Comparison of ENCODE assay signal across 1 cellular context in the genomic region with DNA sequence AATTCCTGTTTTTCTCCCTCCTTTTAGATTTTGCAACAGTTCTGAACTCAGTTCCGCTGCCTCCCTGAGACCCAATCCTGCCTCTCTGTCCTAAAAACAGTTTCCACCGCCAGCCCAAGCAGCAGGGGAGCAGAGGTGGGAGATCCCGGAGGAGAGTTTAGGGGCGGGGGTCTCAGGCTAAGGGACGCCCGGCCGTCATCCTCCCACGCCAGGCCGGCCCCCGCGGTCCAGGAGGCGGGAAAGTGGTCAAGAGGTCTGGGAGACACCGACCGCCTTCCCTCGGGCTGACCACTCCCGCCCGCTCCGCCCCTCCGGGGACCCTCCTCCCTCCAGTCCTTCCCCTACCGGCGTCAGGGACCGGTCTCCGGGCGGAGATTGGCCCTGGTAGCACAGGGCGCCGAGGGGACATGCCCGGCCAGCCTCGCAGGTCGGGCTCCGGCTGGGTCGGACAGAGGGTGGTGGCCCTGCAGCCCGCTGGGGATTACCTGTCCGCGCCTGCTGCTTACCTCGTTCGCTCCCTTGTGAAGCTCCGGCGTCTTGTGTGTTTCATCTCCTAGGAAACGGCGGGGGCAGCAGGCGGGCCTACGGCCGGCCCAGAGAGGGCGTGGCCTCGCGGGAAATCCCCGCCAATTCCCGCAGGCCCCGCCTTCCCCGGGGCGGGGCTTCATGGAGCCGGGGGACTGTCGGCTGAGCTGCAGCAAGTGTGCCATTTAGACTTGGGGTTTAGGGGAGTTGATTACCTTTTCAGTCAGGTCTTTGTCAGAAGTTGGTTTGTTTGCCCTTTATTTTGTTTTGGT.
TF ChIP-seq lines count a peak whose summit lies in the region.

A gene with protein sequence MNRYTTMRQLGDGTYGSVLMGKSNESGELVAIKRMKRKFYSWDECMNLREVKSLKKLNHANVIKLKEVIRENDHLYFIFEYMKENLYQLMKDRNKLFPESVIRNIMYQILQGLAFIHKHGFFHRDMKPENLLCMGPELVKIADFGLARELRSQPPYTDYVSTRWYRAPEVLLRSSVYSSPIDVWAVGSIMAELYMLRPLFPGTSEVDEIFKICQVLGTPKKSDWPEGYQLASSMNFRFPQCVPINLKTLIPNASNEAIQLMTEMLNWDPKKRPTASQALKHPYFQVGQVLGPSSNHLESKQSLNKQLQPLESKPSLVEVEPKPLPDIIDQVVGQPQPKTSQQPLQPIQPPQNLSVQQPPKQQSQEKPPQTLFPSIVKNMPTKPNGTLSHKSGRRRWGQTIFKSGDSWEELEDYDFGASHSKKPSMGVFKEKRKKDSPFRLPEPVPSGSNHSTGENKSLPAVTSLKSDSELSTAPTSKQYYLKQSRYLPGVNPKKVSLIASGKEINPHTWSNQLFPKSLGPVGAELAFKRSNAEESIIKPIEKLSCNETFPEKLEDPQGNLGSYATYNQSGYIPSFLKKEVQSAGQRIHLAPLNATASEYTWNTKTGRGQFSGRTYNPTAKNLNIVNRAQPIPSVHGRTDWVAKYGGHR (minus strand): TSS at position 543 of the 797 bp plus-strand sequence. CDS start 7,891 bp downstream, outside the sequence.

TF ChIP-seq in K562, 482 proteins besides CTCF, POLR2A, EP300 and RAD21 (continued from another document and continues in another):
- TF ChIP-seq ZC3H8 (IDR thresholded peaks at IDR 0.05) = no peak
- TF ChIP-seq XRCC5 (IDR thresholded peaks at IDR 0.05; ENCODE audit: low read depth, low read length) = peak; percentile 48; the same call in 1 of the 2 replicates
- TF ChIP-seq SREBF2 (CRISPR knock-in tag; IDR thresholded peaks at IDR 0.05) = no peak
- TF ChIP-seq SOX6 (IDR thresholded peaks at IDR 0.05) = no peak; the same call in 1 of the 2 replicates
- no peak for TF ChIP-seq HNRNPL (IDR thresholded peaks at IDR 0.05; ENCODE audit: low read depth, low read length)
- no peak for TF ChIP-seq ZNF24 (IDR thresholded peaks at IDR 0.05)
- peak; percentile 94 for TF ChIP-seq EGR1 (conservative IDR thresholded peaks at IDR 0.05)
- TF ChIP-seq, protein P1, sequence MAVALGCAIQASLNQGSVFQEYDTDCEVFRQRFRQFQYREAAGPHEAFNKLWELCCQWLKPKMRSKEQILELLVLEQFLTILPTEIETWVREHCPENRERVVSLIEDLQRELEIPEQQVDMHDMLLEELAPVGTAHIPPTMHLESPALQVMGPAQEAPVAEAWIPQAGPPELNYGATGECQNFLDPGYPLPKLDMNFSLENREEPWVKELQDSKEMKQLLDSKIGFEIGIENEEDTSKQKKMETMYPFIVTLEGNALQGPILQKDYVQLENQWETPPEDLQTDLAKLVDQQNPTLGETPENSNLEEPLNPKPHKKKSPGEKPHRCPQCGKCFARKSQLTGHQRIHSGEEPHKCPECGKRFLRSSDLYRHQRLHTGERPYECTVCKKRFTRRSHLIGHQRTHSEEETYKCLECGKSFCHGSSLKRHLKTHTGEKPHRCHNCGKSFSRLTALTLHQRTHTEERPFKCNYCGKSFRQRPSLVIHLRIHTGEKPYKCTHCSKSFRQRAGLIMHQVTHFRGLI (CRISPR knock-in tag; IDR thresholded peaks at IDR 0.05) = no peak
- peak; percentile 49; the same call in 1 of the 2 replicates for TF ChIP-seq PHF8 (IDR thresholded peaks at IDR 0.05; ENCODE audit: borderline replicate concordance, low read length)
- TF ChIP-seq ZNF699 (CRISPR knock-in tag; IDR thresholded peaks at IDR 0.05; ENCODE audit: insufficient replicate concordance) = no peak
- no peak for TF ChIP-seq ZNF124 (CRISPR knock-in tag; IDR thresholded peaks at IDR 0.05)
- TF ChIP-seq GTF2A2 (tag; IDR thresholded peaks at IDR 0.05) = no peak
- no peak for TF ChIP-seq PTRF (tag; IDR thresholded peaks at IDR 0.05)
- no peak for TF ChIP-seq ZNF140 (CRISPR knock-in tag; IDR thresholded peaks at IDR 0.05)
- TF ChIP-seq TAL1 (IDR thresholded peaks at IDR 0.05) = no peak
- no peak for TF ChIP-seq ARID2 (IDR thresholded peaks at IDR 0.05)
- TF ChIP-seq U2AF1 (optimal IDR thresholded peaks at IDR 0.05; ENCODE audit: low read depth, low read length) = no peak
- no peak for TF ChIP-seq HIVEP1 (CRISPR knock-in tag; IDR thresholded peaks at IDR 0.05)
- TF ChIP-seq SIN3A (IDR thresholded peaks at IDR 0.05; ENCODE audit: borderline replicate concordance in 2 of 2, control insufficient read depth in 1 of 2, low read depth in 2 of 2, low read length in 2 of 2) = peak; percentile 86 to 89
- no peak for TF ChIP-seq ZBTB5 (IDR thresholded peaks at IDR 0.05)
- no peak for TF ChIP-seq GATA2 (CRISPR knock-in tag; IDR thresholded peaks at IDR 0.05)
- no peak for TF ChIP-seq ZBTB8A (IDR thresholded peaks at IDR 0.05; ENCODE audit: partially characterized antibody)
- no peak for TF ChIP-seq MTA2 (IDR thresholded peaks at IDR 0.05; ENCODE audit: low read depth)
- no peak for TF ChIP-seq ZNF407 (IDR thresholded peaks at IDR 0.05; ENCODE audit: low read depth)
- no peak for TF ChIP-seq NR4A1 (CRISPR knock-in tag; IDR thresholded peaks at IDR 0.05)
- TF ChIP-seq NR4A1 (tag; IDR thresholded peaks at IDR 0.05) = no peak
- TF ChIP-seq, protein P2, sequence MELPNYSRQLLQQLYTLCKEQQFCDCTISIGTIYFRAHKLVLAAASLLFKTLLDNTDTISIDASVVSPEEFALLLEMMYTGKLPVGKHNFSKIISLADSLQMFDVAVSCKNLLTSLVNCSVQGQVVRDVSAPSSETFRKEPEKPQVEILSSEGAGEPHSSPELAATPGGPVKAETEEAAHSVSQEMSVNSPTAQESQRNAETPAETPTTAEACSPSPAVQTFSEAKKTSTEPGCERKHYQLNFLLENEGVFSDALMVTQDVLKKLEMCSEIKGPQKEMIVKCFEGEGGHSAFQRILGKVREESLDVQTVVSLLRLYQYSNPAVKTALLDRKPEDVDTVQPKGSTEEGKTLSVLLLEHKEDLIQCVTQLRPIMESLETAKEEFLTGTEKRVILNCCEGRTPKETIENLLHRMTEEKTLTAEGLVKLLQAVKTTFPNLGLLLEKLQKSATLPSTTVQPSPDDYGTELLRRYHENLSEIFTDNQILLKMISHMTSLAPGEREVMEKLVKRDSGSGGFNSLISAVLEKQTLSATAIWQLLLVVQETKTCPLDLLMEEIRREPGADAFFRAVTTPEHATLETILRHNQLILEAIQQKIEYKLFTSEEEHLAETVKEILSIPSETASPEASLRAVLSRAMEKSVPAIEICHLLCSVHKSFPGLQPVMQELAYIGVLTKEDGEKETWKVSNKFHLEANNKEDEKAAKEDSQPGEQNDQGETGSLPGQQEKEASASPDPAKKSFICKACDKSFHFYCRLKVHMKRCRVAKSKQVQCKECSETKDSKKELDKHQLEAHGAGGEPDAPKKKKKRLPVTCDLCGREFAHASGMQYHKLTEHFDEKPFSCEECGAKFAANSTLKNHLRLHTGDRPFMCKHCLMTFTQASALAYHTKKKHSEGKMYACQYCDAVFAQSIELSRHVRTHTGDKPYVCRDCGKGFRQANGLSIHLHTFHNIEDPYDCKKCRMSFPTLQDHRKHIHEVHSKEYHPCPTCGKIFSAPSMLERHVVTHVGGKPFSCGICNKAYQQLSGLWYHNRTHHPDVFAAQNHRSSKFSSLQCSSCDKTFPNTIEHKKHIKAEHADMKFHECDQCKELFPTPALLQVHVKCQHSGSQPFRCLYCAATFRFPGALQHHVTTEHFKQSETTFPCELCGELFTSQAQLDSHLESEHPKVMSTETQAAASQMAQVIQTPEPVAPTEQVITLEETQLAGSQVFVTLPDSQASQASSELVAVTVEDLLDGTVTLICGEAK (IDR thresholded peaks at IDR 0.05) = no peak
- TF ChIP-seq, protein P2 (CRISPR knock-in tag; IDR thresholded peaks at IDR 0.05) = no peak
- TF ChIP-seq CEBPG (CRISPR knock-in tag; IDR thresholded peaks at IDR 0.05) = peak; percentile 36; the same call in 1 of the 2 replicates
- TF ChIP-seq CEBPG (tag; conservative IDR thresholded peaks at IDR 0.05 in 1 of 2, IDR thresholded peaks at IDR 0.05 in 1 of 2) = no peak
- TF ChIP-seq CSDE1 (IDR thresholded peaks at IDR 0.05) = no peak
- TF ChIP-seq ADNP (tag; IDR thresholded peaks at IDR 0.05) = no peak
- TF ChIP-seq ZNF778 (CRISPR knock-in tag; IDR thresholded peaks at IDR 0.05) = no peak
- peak; percentile 78; the same call in 1 of the 2 replicates for TF ChIP-seq FOXJ3 (CRISPR knock-in tag; IDR thresholded peaks at IDR 0.05)
- TF ChIP-seq BACH1 (tag; IDR thresholded peaks at IDR 0.05) = no peak
